In genomic region chr4:72522440-72522839, GRCh38 we compare ENCODE assay signal across 22 cellular contexts. TPM values are rescaled to one million over a fixed set of nuclear protein-coding genes. Genes with fewer than 3 reads are reported as not detected.
DNase-seq lines count a peak whose midpoint lies in the region; ATAC-seq, FAIRE-seq and TF ChIP-seq lines count a peak whose summit lies in the region.
"Had no signal": no experiment of that assay in that cellular context is flagged by ENCODE, and none has a peak within 500 bp of the region (broad histone marks: within the 10 kb centered on the region; RNA-seq: fewer than 3 reads in every experiment).

No MANE protein-coding gene starts in this region.

- H3K4me1 Mint-ChIP-seq in activated naive CD4-positive, alpha-beta T cell treated with anti-CD3 and anti-CD28 coated beads, Interleukin-2, amount 50 U/mL, for 24 hours, result no peaks in the 10 kb centered on the region
- no peaks in the 10 kb centered on the region for H3K4me1 Mint-ChIP-seq in activated naive CD4-positive, alpha-beta T cell treated with anti-CD3 and anti-CD28 coated beads, Interleukin-2, amount 10 ng/mL, durations not matched to agents 7 days and 5 days
- H3K4me1 Mint-ChIP-seq: B cell had no signal

- H3K27ac Mint-ChIP-seq in activated naive CD4-positive, alpha-beta T cell treated with anti-CD3 and anti-CD28 coated beads, Interleukin-2, amount 50 U/mL, for 24 hours, result peak overlapping the region; percentile 5
- no peak overlapping the region for H3K27ac Mint-ChIP-seq in activated naive CD4-positive, alpha-beta T cell treated with anti-CD3 and anti-CD28 coated beads, Interleukin-2, amount 10 ng/mL, durations not matched to agents 7 days and 5 days
- H3K27ac Mint-ChIP-seq: B cell; CD4-positive, alpha-beta T cell; CD8-positive, alpha-beta T cell had no signal

- CTCF ChIA-PET in activated naive CD4-positive, alpha-beta T cell treated with anti-CD3 and anti-CD28 coated beads, Interleukin-2, amount 10 ng/mL, durations not matched to agents 7 days and 5 days (lab: Charles Lee), result no interaction called here

- no peaks in the 10 kb centered on the region for H3K9me3 Mint-ChIP-seq in activated naive CD4-positive, alpha-beta T cell treated with anti-CD3 and anti-CD28 coated beads, Interleukin-2, amount 50 U/mL, for 24 hours
- no peaks in the 10 kb centered on the region for H3K9me3 Mint-ChIP-seq in activated naive CD4-positive, alpha-beta T cell treated with anti-CD3 and anti-CD28 coated beads, Interleukin-2, amount 10 ng/mL, durations not matched to agents 7 days and 5 days
- H3K9me3 Mint-ChIP-seq: CD4-positive, alpha-beta T cell; CD8-positive, alpha-beta T cell had no signal

- H3K4me2 ChIP-seq in osteoblast (ENCODE audit: insufficient read depth, low read length), result no peak overlapping the region
- H3K4me2 ChIP-seq: A549; BLaER1 treated with 17β-estradiol and CSF1 and Interleukin-3, amounts not matched to agents 10 nM and 100 nM had no signal

- H3K36me3 ChIP-seq in osteoblast (ENCODE audit: insufficient read depth, low read length), result no peaks in the 10 kb centered on the region
- H3K36me3 ChIP-seq: BLaER1 treated with 17β-estradiol and CSF1 and Interleukin-3, amounts not matched to agents 10 nM and 100 nM had no signal

- FAIRE-seq in RCC 7860 (lab: Jason Lieb, UNC), result no peak
- FAIRE-seq: A549, D721Med, GM12891, GM19239 had no signal

- ATAC-seq in activated CD4-positive, CD25-positive, alpha-beta regulatory T cell treated with anti-CD3 and anti-CD28 coated beads, Interleukin-2, amount 50 U/mL, for 24 hours, result peak; percentile 33 to 51
- ATAC-seq: A549; CD8-positive, alpha-beta T cell had no signal

- H2AFZ ChIP-seq in osteoblast (ENCODE audit: low read length), result no peak overlapping the region

- no peak for DNase-seq in activated CD4-positive, CD25-positive, alpha-beta regulatory T cell (lab: John Stamatoyannopoulos, UW)
- no peak for DNase-seq in activated naive CD4-positive, alpha-beta T cell treated with anti-CD3 and anti-CD28 coated beads, Interleukin-2, amount 10 ng/mL, durations not matched to agents 7 days and 5 days
- DNase-seq in osteoblast (ENCODE audit: insufficient read length, low spot score, missing footprints) (peak; percentile 31), RCC 7860 (ENCODE audit: low spot score) (no peak)
- DNase-seq in activated CD8-positive, alpha-beta memory T cell treated with anti-CD3 and anti-CD28 coated beads, Interleukin-2, amount 50 U/mL, for 4 hours, result no peak
- DNase-seq: AML-193; Caco-2; Calu3; CD4-positive, alpha-beta T cell; CD8-positive, alpha-beta T cell; DMS79 treated with DMSO at 0.1 percent for 48 hours; GF-D8 had no signal

- H3K27ac ChIP-seq in osteoblast (ENCODE audit: low read depth, low read length), result no peak overlapping the region
- H3K27ac ChIP-seq: 22Rv1; A549; BLaER1 treated with 17β-estradiol and CSF1 and Interleukin-3, amounts not matched to agents 10 nM and 100 nM; C4-2B had no signal

- no peaks in the 10 kb centered on the region for H3K9me3 ChIP-seq in osteoblast (ENCODE audit: low read depth, low read length)
- H3K9me3 ChIP-seq: A549, Caco-2 had no signal

- H3K4me1 ChIP-seq in osteoblast (ENCODE audit: insufficient read depth, low read length), result no peaks in the 10 kb centered on the region
- H3K4me1 ChIP-seq: A549; BLaER1 treated with 17β-estradiol and CSF1 and Interleukin-3, amounts not matched to agents 10 nM and 100 nM; Caco-2 had no signal

- no peaks in the 10 kb centered on the region for H3K36me3 Mint-ChIP-seq in activated naive CD4-positive, alpha-beta T cell treated with anti-CD3 and anti-CD28 coated beads, Interleukin-2, amount 50 U/mL, for 24 hours
- H3K36me3 Mint-ChIP-seq in activated naive CD4-positive, alpha-beta T cell treated with anti-CD3 and anti-CD28 coated beads, Interleukin-2, amount 10 ng/mL, durations not matched to agents 7 days and 5 days, result no peaks in the 10 kb centered on the region
- H3K36me3 Mint-ChIP-seq: CD8-positive, alpha-beta T cell had no signal

- no peaks in the 10 kb centered on the region for H4K20me1 ChIP-seq in osteoblast (ENCODE audit: insufficient read depth, low read length)
- H4K20me1 ChIP-seq: BLaER1 treated with 17β-estradiol and CSF1 and Interleukin-3, amounts not matched to agents 10 nM and 100 nM had no signal

- peaks cover 2% of the 10 kb centered on the region for H3K27me3 Mint-ChIP-seq in activated naive CD4-positive, alpha-beta T cell treated with anti-CD3 and anti-CD28 coated beads, Interleukin-2, amount 50 U/mL, for 24 hours
- H3K27me3 Mint-ChIP-seq in activated naive CD4-positive, alpha-beta T cell treated with anti-CD3 and anti-CD28 coated beads, Interleukin-2, amount 10 ng/mL, durations not matched to agents 7 days and 5 days, result no peaks in the 10 kb centered on the region
- H3K27me3 Mint-ChIP-seq: B cell had no signal

- H3K4me3 ChIP-seq in osteoblast (ENCODE audit: insufficient read depth, low read length), result no peak overlapping the region
- H3K4me3 ChIP-seq: A549; BLaER1 treated with 17β-estradiol and CSF1 and Interleukin-3, amounts not matched to agents 10 nM and 100 nM had no signal

- H3K4me3 Mint-ChIP-seq in activated naive CD4-positive, alpha-beta T cell treated with anti-CD3 and anti-CD28 coated beads, Interleukin-2, amount 50 U/mL, for 24 hours, result no peak overlapping the region
- H3K4me3 Mint-ChIP-seq in activated naive CD4-positive, alpha-beta T cell treated with anti-CD3 and anti-CD28 coated beads, Interleukin-2, amount 10 ng/mL, durations not matched to agents 7 days and 5 days, result no peak overlapping the region
- H3K4me3 Mint-ChIP-seq: B cell; CD4-positive, alpha-beta T cell; CD8-positive, alpha-beta T cell had no signal

- no peaks in the 10 kb centered on the region for H3K79me2 ChIP-seq in osteoblast (ENCODE audit: insufficient read depth, low read length)

- H3K27me3 ChIP-seq in osteoblast (ENCODE audit: insufficient read depth, low read length), result no peaks in the 10 kb centered on the region
- H3K27me3 ChIP-seq: BLaER1 treated with 17β-estradiol and CSF1 and Interleukin-3, amounts not matched to agents 10 nM and 100 nM had no signal

- no peak for TF ChIP-seq CTCF in osteoblast (IDR thresholded peaks at IDR 0.05; ENCODE audit: extremely low read depth, low read depth, low read length)

RNA-seq across cellular contexts. Expression of gene ADAMTS3, which starts 46.6 kb away (rescaled TPM):
- 1.2 and 2.2 TPM in 2 replicates for total RNA-seq in osteoblast
- total RNA-seq: B cell; Caco-2; CD4-positive, alpha-beta T cell; CD8-positive, alpha-beta T cell had no signal
